Comparison of ENCODE assay signal across 8 cellular contexts in the genomic region with DNA sequence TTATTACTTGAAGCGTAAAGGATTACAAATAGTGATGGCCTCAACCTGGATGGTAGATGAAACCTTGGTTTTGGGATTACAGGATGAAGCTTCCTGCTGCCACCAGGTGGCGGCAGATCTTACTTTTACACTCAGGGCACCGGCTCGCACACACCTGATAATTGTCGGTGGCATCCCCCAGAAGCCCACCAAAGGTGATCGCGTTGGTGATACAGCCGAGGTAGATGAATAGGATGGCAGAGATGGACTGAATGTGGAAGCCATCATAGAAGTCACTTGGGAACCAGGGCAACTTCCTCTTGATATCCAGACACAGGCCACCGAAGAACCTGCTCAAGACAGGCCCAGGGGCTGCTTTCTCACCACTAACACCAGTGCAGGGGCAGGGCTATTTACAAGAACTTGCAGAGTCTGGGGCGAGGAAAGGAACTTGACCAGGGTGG. TPM values are rescaled to one million over a fixed set of nuclear protein-coding genes. Genes with fewer than 3 reads are reported as not detected.
DNase-seq lines count a peak whose midpoint lies in the region; ATAC-seq, FAIRE-seq and TF ChIP-seq lines count a peak whose summit lies in the region.

No MANE protein-coding gene starts in this region.

- H4K20me1 ChIP-seq in MM.1S (ENCODE audit: insufficient read depth, low read length) (no peaks in the 10 kb centered on the region), HepG2 (ENCODE audit: insufficient read depth, low read length) (no peaks in the 10 kb centered on the region)

- no peak overlapping the region for H3K4me2 ChIP-seq in MM.1S (ENCODE audit: low read depth, low read length)
- H3K4me2 ChIP-seq in HepG2 (ENCODE audit: low read depth, low read length) = no peak overlapping the region

- in situ Hi-C loops in HepG2 (cut with HindIII; ENCODE audit: extremely low pct_ligation_motif_present, low pct_unique_long_range_greater_than_20kb) = no loop called here

- 11% methylated on average over 10 of the region's 10 CpGs for WGBS in HepG2 (ENCODE audit: low lambda C conversion rate)

- TF ChIP-seq CTCF in MM.1S (IDR thresholded peaks at IDR 0.05; ENCODE audit: low read length) = peak; percentile 81
- peak; percentile 76 for TF ChIP-seq CTCF in WI38 (IDR thresholded peaks at IDR 0.05; ENCODE audit: low read depth, low read length)
- peak; percentile 81 for TF ChIP-seq CTCF in cardiac fibroblast (IDR thresholded peaks at IDR 0.05; ENCODE audit: low read depth, low read length)
- peak; percentile 88 for TF ChIP-seq CTCF in HepG2 (CRISPR knock-in tag; IDR thresholded peaks at IDR 0.05)

- TF ChIP-seq RAD21 in HepG2 (CRISPR knock-in tag; IDR thresholded peaks at IDR 0.05) = no peak; the same call in 1 of the 2 replicates

- H3K9ac ChIP-seq in MM.1S (ENCODE audit: low read length) (no peak overlapping the region), HepG2 (ENCODE audit: insufficient read depth, low read depth, low read length) (no peak overlapping the region)

- H3K9me2 ChIP-seq in MM.1S (replicated peaks; ENCODE audit: insufficient read depth, low read length) = no peaks in the 10 kb centered on the region

- H3K27ac ChIP-seq in MM.1S (ENCODE audit: low read length) = no peak overlapping the region
- H3K27ac ChIP-seq in HepG2 (ENCODE audit: extremely low read length, insufficient read depth, low read length) = no peak overlapping the region

- H3K27me3 ChIP-seq in MM.1S (replicated peaks; ENCODE audit: insufficient read depth, low read length) (no peaks in the 10 kb centered on the region), HepG2 (ENCODE audit: control insufficient read depth in 1 of 2, insufficient read depth in 2 of 2, low read length in 2 of 2) (peaks cover 2 to 15% of the 10 kb centered on the region in 2 experiments; a peak in 1 of 5 replicates)

- peak; percentile 34 to 75 (median 38) for DNase-seq in NCI-H1417 (lab: John Stamatoyannopoulos, UW)
- DNase-seq in NCI-H1417 treated with DMSO at 0.1 percent for 48 hours (lab: John Stamatoyannopoulos, UW) = no peak
- peak; percentile 67 for DNase-seq in MM.1S
- peak; percentile 60 to 63 for DNase-seq in cardiac fibroblast (ENCODE audit: low read depth in 2 of 2)
- peak; percentile 41 for DNase-seq in HepG2 (ENCODE audit: low spot score)
- peak; percentile 21 to 22 for DNase-seq in stimulated activated CD8-positive, alpha-beta memory T cell treated with anti-CD3 and anti-CD28 coated beads, Interleukin-15, amount 100 ng/mL, for 48 hours (ENCODE audit: low read depth in 2 of 2)

- CTCF ChIA-PET in HepG2 (lab: Yijun Ruan, JAX; ENCODE audit: low intra/inter-chr PET ratio, low total read pairs) = interaction anchor here (0.8 to 2.2 kb wide), 8 partner anchors 11 to 338 kb away, joined by 3 to 25 read pairs (median 5); no protein-coding TSS in a partner anchor

- peak; percentile 88 for FAIRE-seq in HepG2 (lab: Jason Lieb, UNC)

- POLR2A ChIA-PET in HepG2 (lab: Yijun Ruan, JAX) = no interaction called here

- H3K4me1 ChIP-seq in MM.1S (ENCODE audit: low read length) (0 out of 2 replicates have a peak, but pooled peaks cover 7% of the 10 kb centered on the region), HepG2 (ENCODE audit: insufficient read depth, low read length) (no peaks in the 10 kb centered on the region)

- no peak for TF ChIP-seq POLR2A in HepG2 (IDR thresholded peaks at IDR 0.05; ENCODE audit: insufficient read depth in 1 of 2, low read depth in 2 of 2, low read length in 2 of 2)

- H3K79me2 ChIP-seq in MM.1S (ENCODE audit: low read length) (no peaks in the 10 kb centered on the region), HepG2 (ENCODE audit: insufficient read depth, low read length) (no peaks in the 10 kb centered on the region)

- H2AFZ ChIP-seq in MM.1S (ENCODE audit: low read length) = peak overlapping the region; percentile 8; the same call in 1 of the 2 replicates
- no peak overlapping the region for H2AFZ ChIP-seq in HepG2 (ENCODE audit: low read length)

- no TSS peak for BruUV-seq in HepG2 (replicated peaks; lab: Mats Ljungman, UMichigan)

- H3K4me3 ChIP-seq in MM.1S (ENCODE audit: low read length) (no peak overlapping the region), WI38 (ENCODE audit: low read depth, low read length) (no peak overlapping the region), cardiac fibroblast (replicated peaks in 1 of 2; ENCODE audit: low read depth in 2 of 2, low read length in 2 of 2) (no peak overlapping the region), HepG2 (replicated peaks in 1 of 3; ENCODE audit: insufficient read depth in 1 of 3, low read depth in 2 of 3, low read length in 3 of 3) (no peak overlapping the region)

- peak; percentile 83 for ATAC-seq in HepG2
- ATAC-seq in HG02970 (IDR thresholded peaks at IDR 0.05; ENCODE audit: low FRiP score, unreplicated experiment) = no peak

- H3K36me3 ChIP-seq in MM.1S (replicated peaks; ENCODE audit: insufficient read depth, low read length) (no peaks in the 10 kb centered on the region), HepG2 (replicated peaks in 1 of 2; ENCODE audit: control insufficient read depth in 1 of 2, insufficient read depth in 2 of 2, low read length in 2 of 2) (no peaks in the 10 kb centered on the region)

- no peaks in the 10 kb centered on the region for H3K9me3 ChIP-seq in MM.1S (replicated peaks; ENCODE audit: insufficient read depth, low read length)
- no peaks in the 10 kb centered on the region for H3K9me3 ChIP-seq in HepG2 (ENCODE audit: low read length)

- intact Hi-C loops in HepG2 (cut with micrococcal nuclease; ENCODE audit: unreplicated experiment) = loop anchor here (1.0 to 5.0 kb wide), 3 partner anchors 85 to 337 kb away; no protein-coding TSS in a partner anchor

- TF ChIP-seq EP300 in HepG2 (IDR thresholded peaks at IDR 0.05; ENCODE audit: low read depth in 2 of 2, low read length in 2 of 2) (no peak), HepG2 (CRISPR knock-in tag; IDR thresholded peaks at IDR 0.05; ENCODE audit: borderline replicate concordance) (no peak)

- H3F3A ChIP-seq in MM.1S (ENCODE audit: insufficient read depth, low read length) = no peaks in the 10 kb centered on the region

TF ChIP-seq in HepG2, 621 proteins besides CTCF, POLR2A, EP300 and RAD21 (continues in another document):
- no peak for TF ChIP-seq ZNF274 (CRISPR knock-in tag; IDR thresholded peaks at IDR 0.05)
- TF ChIP-seq ZFP36L2 (CRISPR knock-in tag; IDR thresholded peaks at IDR 0.05) = no peak
- no peak for TF ChIP-seq YY1 (IDR thresholded peaks at IDR 0.05; ENCODE audit: insufficient read depth, insufficient replicate concordance, low read depth, low read length)
- no peak for TF ChIP-seq ZNF44 (CRISPR knock-in tag; IDR thresholded peaks at IDR 0.05)
- TF ChIP-seq ZSCAN21 (CRISPR knock-in tag; IDR thresholded peaks at IDR 0.05; ENCODE audit: borderline replicate concordance) = no peak
- peak; percentile 55 for TF ChIP-seq XRCC5 (optimal IDR thresholded peaks at IDR 0.05; ENCODE audit: low read length)
- TF ChIP-seq GABPA (IDR thresholded peaks at IDR 0.05; ENCODE audit: low read depth, low read length) = no peak
- peak; percentile 32; the same call in 1 of the 2 replicates for TF ChIP-seq GABPA (CRISPR knock-in tag; IDR thresholded peaks at IDR 0.05; ENCODE audit: low read depth)
- peak; percentile 27; the same call in 1 of the 2 replicates for TF ChIP-seq KDM2A (CRISPR knock-in tag; IDR thresholded peaks at IDR 0.05; ENCODE audit: borderline replicate concordance, low read depth)
- TF ChIP-seq ZFY (CRISPR knock-in tag; IDR thresholded peaks at IDR 0.05) = 0 out of 2 replicates have a peak, but pooled peaks have one; percentile 4
- TF ChIP-seq, protein P1, sequence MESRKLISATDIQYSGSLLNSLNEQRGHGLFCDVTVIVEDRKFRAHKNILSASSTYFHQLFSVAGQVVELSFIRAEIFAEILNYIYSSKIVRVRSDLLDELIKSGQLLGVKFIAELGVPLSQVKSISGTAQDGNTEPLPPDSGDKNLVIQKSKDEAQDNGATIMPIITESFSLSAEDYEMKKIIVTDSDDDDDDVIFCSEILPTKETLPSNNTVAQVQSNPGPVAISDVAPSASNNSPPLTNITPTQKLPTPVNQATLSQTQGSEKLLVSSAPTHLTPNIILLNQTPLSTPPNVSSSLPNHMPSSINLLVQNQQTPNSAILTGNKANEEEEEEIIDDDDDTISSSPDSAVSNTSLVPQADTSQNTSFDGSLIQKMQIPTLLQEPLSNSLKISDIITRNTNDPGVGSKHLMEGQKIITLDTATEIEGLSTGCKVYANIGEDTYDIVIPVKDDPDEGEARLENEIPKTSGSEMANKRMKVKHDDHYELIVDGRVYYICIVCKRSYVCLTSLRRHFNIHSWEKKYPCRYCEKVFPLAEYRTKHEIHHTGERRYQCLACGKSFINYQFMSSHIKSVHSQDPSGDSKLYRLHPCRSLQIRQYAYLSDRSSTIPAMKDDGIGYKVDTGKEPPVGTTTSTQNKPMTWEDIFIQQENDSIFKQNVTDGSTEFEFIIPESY (CRISPR knock-in tag; IDR thresholded peaks at IDR 0.05) = peak; percentile 44; the same call in 1 of the 2 replicates

RNA-seq across cellular contexts. Expression of a gene that starts 51.8 kb away (rescaled TPM):
- 188 and 281 TPM in 2 replicates for total RNA-seq in HepG2 (2016; rRNA removed; fragmentation: Illumina TruSeq; extraction: Trizol)
- total RNA-seq in HepG2 (2016; cell fraction: cytosol; rRNA removed; fragmentation: Illumina TruSeq; extraction: Trizol; ENCODE audit: low read depth) = 38.9 and 41.2 TPM in 2 replicates
- 188 and 279 TPM in 2 replicates for total RNA-seq in HepG2 (2016; cell fraction: insoluble cytoplasmic fraction; rRNA removed; fragmentation: Illumina TruSeq; extraction: Trizol)
- total RNA-seq in HepG2 (2016; cell fraction: membrane; rRNA removed; fragmentation: Illumina TruSeq; extraction: Trizol) = 132 and 142 TPM in 2 replicates
- 70.7 and 79.0 TPM in 2 replicates for total RNA-seq in HepG2 (2016; cell fraction: nucleus; rRNA removed; fragmentation: Illumina TruSeq; extraction: Trizol)
- 197 and 269 TPM in 2 replicates for polyA plus RNA-seq in HepG2 (2011; rRNA removed)
- 162 and 205 TPM in 2 replicates for polyA plus RNA-seq in HepG2 (2011; cell fraction: cytosol; rRNA removed)
- polyA plus RNA-seq in HepG2 (2011; cell fraction: nucleus; rRNA removed) = 88.5 and 89.7 TPM in 2 replicates
- polyA plus RNA-seq in HepG2 (2012) = 224 and 287 TPM in 2 replicates
- polyA plus RNA-seq in HepG2 (2016; cell fraction: cytosol; fragmentation: Illumina TruSeq; extraction: Trizol; ENCODE audit: low read depth) = 31.0 and 33.2 TPM in 2 replicates
- 225 and 240 TPM in 2 replicates for polyA plus RNA-seq in HepG2 (2016; cell fraction: insoluble cytoplasmic fraction; fragmentation: Illumina TruSeq; extraction: Trizol; ENCODE audit: low read depth)
- 83.1 and 83.6 TPM in 2 replicates for polyA plus RNA-seq in HepG2 (2016; cell fraction: membrane; fragmentation: Illumina TruSeq; extraction: Trizol; ENCODE audit: low read depth)
- polyA plus RNA-seq in HepG2 (2016; cell fraction: nucleus; fragmentation: Illumina TruSeq; extraction: Trizol; ENCODE audit: insufficient read depth, low read depth) = 100 and 101 TPM in 2 replicates
- 148 and 336 TPM in 2 replicates for polyA minus RNA-seq in HepG2 (2011; rRNA and poly(A)+ RNA removed; ENCODE audit: low replicate concordance)
- 201 and 205 TPM in 2 replicates for polyA minus RNA-seq in HepG2 (2011; cell fraction: cytosol; rRNA and poly(A)+ RNA removed)
- polyA minus RNA-seq in HepG2 (2011; cell fraction: nucleus; rRNA and poly(A)+ RNA removed) = 97.9 and 128 TPM in 2 replicates
